In the genomic region with DNA sequence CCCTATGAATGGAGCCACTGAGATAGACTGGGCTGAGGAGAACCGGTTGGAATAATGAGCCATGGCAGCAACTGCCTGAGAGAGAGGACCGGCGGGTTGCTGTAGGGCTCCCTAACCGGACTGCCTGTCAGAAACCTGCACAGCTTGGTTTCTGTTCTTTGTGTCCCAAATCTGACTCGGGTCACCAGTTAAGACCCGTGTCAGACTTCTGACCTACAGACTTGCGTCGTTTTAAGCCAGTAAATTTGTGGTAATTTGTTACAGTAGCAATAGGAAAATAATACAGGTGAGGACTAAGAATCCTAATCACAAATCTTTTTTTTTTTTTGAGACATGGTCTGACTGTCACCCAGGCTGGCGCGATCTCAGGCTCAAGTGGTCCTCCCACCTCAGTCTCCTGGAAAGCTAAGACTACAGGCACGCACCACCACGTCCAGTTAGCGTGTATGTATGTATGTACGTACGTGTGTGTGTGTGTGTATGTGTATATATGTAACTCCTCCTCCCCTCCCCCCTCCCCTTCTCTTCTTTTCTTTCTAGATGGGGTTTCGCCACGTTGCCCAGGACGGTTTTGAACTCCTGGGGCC, we compare ENCODE assay signal across 9 cellular contexts. TPM values are rescaled to one million over a fixed set of nuclear protein-coding genes. Genes with fewer than 3 reads are reported as not detected.
DNase-seq lines count a peak whose midpoint lies in the region; ATAC-seq and TF ChIP-seq lines count a peak whose summit lies in the region.
"Had no signal": no experiment of that assay in that cellular context is flagged by ENCODE, and none has a peak within 500 bp of the region (broad histone marks: within the 10 kb centered on the region; RNA-seq: fewer than 3 reads in every experiment).

No MANE protein-coding gene starts in this region.

- peak overlapping the region; percentile 91 for H3K27ac ChIP-seq in CD8-positive, alpha-beta T cell (ENCODE audit: low read depth, low read length)

- POLR2A ChIA-PET in CD8-positive, alpha-beta T cell (lab: Charles Lee): interaction anchor here (0.6 to 2.8 kb wide), 13 partner anchors 8 to 537 kb away, joined by 3 to 27 read pairs (median 5); partner anchors contain the start of genes H2AZ2, NUDCD3, OGDH and PGAM2

- no peaks in the 10 kb centered on the region for H3K27me3 Mint-ChIP-seq in CD8-positive, alpha-beta T cell (ENCODE audit: low read depth)
- H3K27me3 Mint-ChIP-seq in IgD-negative memory B cell: no peaks in the 10 kb centered on the region
- H3K27me3 Mint-ChIP-seq in chondrocyte (ENCODE audit: low read depth): no peaks in the 10 kb centered on the region
- H3K27me3 Mint-ChIP-seq in natural killer cell (ENCODE audit: low read depth in 2 of 2): no peaks in the 10 kb centered on the region

- peaks cover 42% of the 10 kb centered on the region for H3K36me3 ChIP-seq in CD8-positive, alpha-beta T cell (ENCODE audit: insufficient read depth, low read length)

- CTCF ChIA-PET in CD8-positive, alpha-beta T cell (lab: Charles Lee): interaction anchor here (1.2 to 2.8 kb wide), 2 partner anchors 9 to 348 kb away, joined by 3 to 24 read pairs; no protein-coding TSS in a partner anchor

- H3K4me3 ChIP-seq in CD8-positive, alpha-beta T cell (ENCODE audit: low read depth, low read length): peak overlapping the region; percentile 92

- intact Hi-C loops in CD8-positive, alpha-beta T cell (cut with DNase I, micrococcal nuclease): loop anchor here (1.0 to 10.0 kb wide), 2 partner anchors 8 to 1640 kb away; partner anchors contain the start of genes TMED4 (in 2 of the 2), MRPL32 (in 1 of the 2) and PSMA2 (in 1 of the 2)
- intact Hi-C loops in natural killer cell (cut with micrococcal nuclease): loop anchor here (1.0 kb wide), 1 partner anchor 8 kb away; the partner anchor contains the start of gene TMED4

- H3K27ac Mint-ChIP-seq in CD8-positive, alpha-beta T cell: peak overlapping the region; percentile 99
- peak overlapping the region; percentile 96 to 99 (median 96) for H3K27ac Mint-ChIP-seq in IgD-negative memory B cell
- H3K27ac Mint-ChIP-seq in chondrocyte (ENCODE audit: unreplicated experiment): peak overlapping the region; percentile 95
- H3K27ac Mint-ChIP-seq in natural killer cell: peak overlapping the region; percentile 98 to 100

- peaks cover 55% of the 10 kb centered on the region for H3K4me1 Mint-ChIP-seq in CD8-positive, alpha-beta T cell (ENCODE audit: low read depth)
- H3K4me1 Mint-ChIP-seq in IgD-negative memory B cell (peaks cover 15 to 24% (median 18%) of the 10 kb centered on the region in 3 donors), chondrocyte (ENCODE audit: low read depth) (peaks cover 36% of the 10 kb centered on the region), natural killer cell (peaks cover 31 to 36% of the 10 kb centered on the region in 2 donors)

- peak; percentile 15 for ATAC-seq in CD8-positive, alpha-beta T cell
- no peak for ATAC-seq in natural killer cell
- no peak for ATAC-seq in GM21360 (IDR thresholded peaks at IDR 0.05; ENCODE audit: unreplicated experiment)

- DNase-seq in CD8-positive, alpha-beta T cell: no peak
- DNase-seq in chondrocyte (ENCODE audit: low spot score): peak; percentile 44
- no peak for DNase-seq in natural killer cell
- no peak for DNase-seq in dedifferentiated amniotic fluid mesenchymal stem cell (ENCODE audit: extremely low spot score)
- DNase-seq in ureter (ENCODE audit: low spot score): no peak
- no peak for DNase-seq in NCI-H774 (lab: John Stamatoyannopoulos, UW)

- no peak for TF ChIP-seq CTCF in CD8-positive, alpha-beta T cell (IDR thresholded peaks at IDR 0.05)
- no peak for TF ChIP-seq CTCF in chondrocyte (IDR thresholded peaks at IDR 0.05)
- TF ChIP-seq CTCF in natural killer cell (IDR thresholded peaks at IDR 0.05): no peak

- H3K4me3 Mint-ChIP-seq in CD8-positive, alpha-beta T cell: peak overlapping the region; percentile 96
- peak overlapping the region; percentile 90 to 99 (median 98) for H3K4me3 Mint-ChIP-seq in IgD-negative memory B cell
- peak overlapping the region; percentile 99 for H3K4me3 Mint-ChIP-seq in chondrocyte (ENCODE audit: unreplicated experiment)
- peak overlapping the region; percentile 96 for H3K4me3 Mint-ChIP-seq in natural killer cell

- no peaks in the 10 kb centered on the region for H3K27me3 ChIP-seq in CD8-positive, alpha-beta T cell (ENCODE audit: insufficient read depth, low read length)

- no peaks in the 10 kb centered on the region for H3K9me3 Mint-ChIP-seq in CD8-positive, alpha-beta T cell
- no peaks in the 10 kb centered on the region for H3K9me3 Mint-ChIP-seq in IgD-negative memory B cell
- no peaks in the 10 kb centered on the region for H3K9me3 Mint-ChIP-seq in chondrocyte (ENCODE audit: low read depth)
- H3K9me3 Mint-ChIP-seq in natural killer cell: no peaks in the 10 kb centered on the region

- H3K9me3 ChIP-seq in CD8-positive, alpha-beta T cell (ENCODE audit: low read length): no peaks in the 10 kb centered on the region

- H3K4me1 ChIP-seq in CD8-positive, alpha-beta T cell (ENCODE audit: insufficient read depth, low read length): peaks cover 28% of the 10 kb centered on the region

- peaks cover 76% of the 10 kb centered on the region for H3K36me3 Mint-ChIP-seq in CD8-positive, alpha-beta T cell
- H3K36me3 Mint-ChIP-seq in IgD-negative memory B cell (peaks cover 1% of the 10 kb centered on the region), chondrocyte (ENCODE audit: low read depth) (peaks cover 18% of the 10 kb centered on the region), natural killer cell (no peaks in the 10 kb centered on the region)

RNA-seq across cellular contexts. Expression of gene DDX56, which starts 0.7 kb away (rescaled TPM):
- total RNA-seq in CD8-positive, alpha-beta T cell: 100 to 1,000 TPM; 140 to 141 TPM
- polyA plus RNA-seq in IgD-negative memory B cell: 52.0 TPM
- total RNA-seq in chondrocyte (48.7 to 52.7 TPM (median 49.9 TPM) in 3 replicates), natural killer cell (10 to 100 TPM; 67.8 to 85.5 (median 84.5) TPM), ureter (89.4 TPM)

RNA-seq across cellular contexts. Expression of gene TMED4, which starts 7.7 kb away (rescaled TPM):
- 100 to 1,000 TPM; 115 to 120 TPM for total RNA-seq in CD8-positive, alpha-beta T cell
- 59.9 TPM for polyA plus RNA-seq in IgD-negative memory B cell
- total RNA-seq in chondrocyte: 55.1 to 65.9 TPM (median 55.6 TPM) in 3 replicates
- total RNA-seq in natural killer cell: 100 to 1,000 TPM in 1 of 3 donors, 10 to 100 TPM in 2; 93.1 to 101 (median 94.1) TPM
- total RNA-seq in ureter: 105 TPM

RNA-seq across cellular contexts. Expression of gene OGDH, which starts 32.0 kb away (rescaled TPM):
- total RNA-seq in CD8-positive, alpha-beta T cell: 10 to 100 TPM; 36.8 to 39.6 TPM
- 26.6 TPM for polyA plus RNA-seq in IgD-negative memory B cell
- total RNA-seq in chondrocyte: 80.0 to 128 TPM (median 83.7 TPM) in 3 replicates
- 10 to 100 TPM; 69.2 to 86.7 (median 81.4) TPM for total RNA-seq in natural killer cell
- 109 TPM for total RNA-seq in ureter

RNA-seq across cellular contexts. Expression of gene NPC1L1, which starts 33.2 kb away (rescaled TPM):
- under 1 TPM in 1 of 2 experiments, not detected in 1; 0.06 TPM for total RNA-seq in CD8-positive, alpha-beta T cell
- not detected for polyA plus RNA-seq in IgD-negative memory B cell
- not detected in 3 replicates for total RNA-seq in chondrocyte
- total RNA-seq in natural killer cell: under 1 TPM in 2 of 3 donors, not detected in 1; 0.10 to 0.16 TPM
- total RNA-seq in ureter: 0.10 TPM
- total RNA-seq: LHCN-M2 had no signal
